ENCODE assay signal across 1 cellular context in the genomic region with DNA sequence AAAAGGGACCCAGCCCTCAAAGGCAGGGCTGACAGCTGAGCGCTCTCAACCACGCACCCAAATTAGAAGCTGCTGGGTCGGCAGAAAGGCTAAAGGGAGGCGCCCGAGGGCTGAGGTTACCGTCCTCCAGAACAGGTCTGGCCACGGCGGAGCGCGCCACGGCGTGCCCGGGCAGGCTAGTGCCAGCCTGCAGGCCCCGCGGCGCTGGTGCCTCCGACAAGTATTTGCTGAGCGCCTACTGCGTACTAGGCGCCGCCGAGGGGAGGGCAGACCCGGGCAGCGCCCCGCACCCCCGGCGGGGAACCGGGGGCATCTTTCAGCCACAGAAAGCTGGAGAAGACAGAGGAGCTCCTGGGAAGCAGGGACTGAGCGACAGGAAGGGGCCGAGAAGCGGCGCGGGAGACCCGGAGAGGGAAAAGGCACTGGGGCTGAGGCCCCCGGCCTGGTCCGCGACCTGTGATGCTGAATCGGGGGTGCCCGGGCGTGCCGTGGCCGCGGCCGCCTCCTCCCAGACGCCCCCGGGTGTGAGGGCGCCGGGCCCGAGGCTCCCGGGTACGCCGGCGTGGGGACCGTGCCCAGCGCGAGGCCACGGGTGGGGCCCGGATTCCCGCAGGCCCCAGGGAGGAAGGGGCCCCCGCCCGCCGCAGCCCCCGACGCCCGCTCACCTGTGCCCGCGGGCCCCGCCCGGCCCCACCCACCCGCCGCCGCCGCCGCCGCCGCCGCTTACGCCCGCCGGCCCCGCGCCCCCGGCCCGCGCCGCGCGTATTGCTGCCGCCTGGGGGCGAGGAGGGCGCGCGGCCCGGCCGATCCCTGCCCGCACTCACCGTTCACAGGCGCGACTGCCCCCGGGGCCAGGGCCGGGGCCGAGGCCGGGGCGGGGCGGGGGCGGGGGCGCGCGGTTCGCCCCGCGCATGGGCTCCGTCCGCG.
TF ChIP-seq lines count a peak whose summit lies in the region.

No MANE protein-coding gene starts in this region.

TF ChIP-seq in K562, 482 proteins besides CTCF, POLR2A, EP300 and RAD21 (continued from another document):
- TF ChIP-seq, protein P1, sequence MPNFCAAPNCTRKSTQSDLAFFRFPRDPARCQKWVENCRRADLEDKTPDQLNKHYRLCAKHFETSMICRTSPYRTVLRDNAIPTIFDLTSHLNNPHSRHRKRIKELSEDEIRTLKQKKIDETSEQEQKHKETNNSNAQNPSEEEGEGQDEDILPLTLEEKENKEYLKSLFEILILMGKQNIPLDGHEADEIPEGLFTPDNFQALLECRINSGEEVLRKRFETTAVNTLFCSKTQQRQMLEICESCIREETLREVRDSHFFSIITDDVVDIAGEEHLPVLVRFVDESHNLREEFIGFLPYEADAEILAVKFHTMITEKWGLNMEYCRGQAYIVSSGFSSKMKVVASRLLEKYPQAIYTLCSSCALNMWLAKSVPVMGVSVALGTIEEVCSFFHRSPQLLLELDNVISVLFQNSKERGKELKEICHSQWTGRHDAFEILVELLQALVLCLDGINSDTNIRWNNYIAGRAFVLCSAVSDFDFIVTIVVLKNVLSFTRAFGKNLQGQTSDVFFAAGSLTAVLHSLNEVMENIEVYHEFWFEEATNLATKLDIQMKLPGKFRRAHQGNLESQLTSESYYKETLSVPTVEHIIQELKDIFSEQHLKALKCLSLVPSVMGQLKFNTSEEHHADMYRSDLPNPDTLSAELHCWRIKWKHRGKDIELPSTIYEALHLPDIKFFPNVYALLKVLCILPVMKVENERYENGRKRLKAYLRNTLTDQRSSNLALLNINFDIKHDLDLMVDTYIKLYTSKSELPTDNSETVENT (CRISPR knock-in tag; IDR thresholded peaks at IDR 0.05): 0 out of 2 replicates have a peak, but pooled peaks have one; percentile 10
- TF ChIP-seq ARNT (IDR thresholded peaks at IDR 0.05) (no peak), TOE1 (IDR thresholded peaks at IDR 0.05; ENCODE audit: borderline replicate concordance) (no peak), TOE1 (CRISPR knock-in tag; IDR thresholded peaks at IDR 0.05; ENCODE audit: borderline replicate concordance, low read depth) (no peak), GTF2A2 (tag; IDR thresholded peaks at IDR 0.05) (no peak), POLR2AphosphoS2 (IDR thresholded peaks at IDR 0.05; ENCODE audit: low read length) (no peak), FOXK2 (conservative IDR thresholded peaks at IDR 0.05 in 1 of 2, IDR thresholded peaks at IDR 0.05 in 1 of 2; ENCODE audit: low read depth in 2 of 2) (no peak), RBBP5 (IDR thresholded peaks at IDR 0.05; ENCODE audit: borderline replicate concordance, insufficient read depth, low read length, poor library complexity, severe bottlenecking) (peak; percentile 14), ETS2 (tag; IDR thresholded peaks at IDR 0.05; ENCODE audit: borderline replicate concordance, poor library complexity, severe bottlenecking) (no peak), CAMTA2 (CRISPR knock-in tag; conservative IDR thresholded peaks at IDR 0.05) (0 out of 2 replicates have a peak, but pooled peaks have one; percentile 58), ZBTB1 (CRISPR knock-in tag; IDR thresholded peaks at IDR 0.05; ENCODE audit: borderline replicate concordance, low read depth) (peak; percentile 63; the same call in 1 of the 2 replicates), FIP1L1 (IDR thresholded peaks at IDR 0.05; ENCODE audit: low read depth, low read length, poor library complexity, severe bottlenecking) (peak; percentile 37), ZNF354B (CRISPR knock-in tag; IDR thresholded peaks at IDR 0.05) (no peak), JUNB (CRISPR knock-in tag; conservative IDR thresholded peaks at IDR 0.05) (no peak), CCNT2 (IDR thresholded peaks at IDR 0.05; ENCODE audit: borderline replicate concordance, extremely low read depth, insufficient read length, low read depth, low read length) (peak; percentile 33), SIN3A (IDR thresholded peaks at IDR 0.05; ENCODE audit: borderline replicate concordance in 2 of 2, control insufficient read depth in 1 of 2, low read depth in 2 of 2, low read length in 2 of 2) (peak in 1 of 2 experiments; percentile 31; a peak in 1 of 4 replicates), CHD2 (IDR thresholded peaks at IDR 0.05; ENCODE audit: low read depth, low read length) (no peak)
- TF ChIP-seq, protein P2, sequence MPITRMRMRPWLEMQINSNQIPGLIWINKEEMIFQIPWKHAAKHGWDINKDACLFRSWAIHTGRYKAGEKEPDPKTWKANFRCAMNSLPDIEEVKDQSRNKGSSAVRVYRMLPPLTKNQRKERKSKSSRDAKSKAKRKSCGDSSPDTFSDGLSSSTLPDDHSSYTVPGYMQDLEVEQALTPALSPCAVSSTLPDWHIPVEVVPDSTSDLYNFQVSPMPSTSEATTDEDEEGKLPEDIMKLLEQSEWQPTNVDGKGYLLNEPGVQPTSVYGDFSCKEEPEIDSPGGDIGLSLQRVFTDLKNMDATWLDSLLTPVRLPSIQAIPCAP (CRISPR knock-in tag; IDR thresholded peaks at IDR 0.05; ENCODE audit: borderline replicate concordance): no peak
- TF ChIP-seq, protein P3, sequence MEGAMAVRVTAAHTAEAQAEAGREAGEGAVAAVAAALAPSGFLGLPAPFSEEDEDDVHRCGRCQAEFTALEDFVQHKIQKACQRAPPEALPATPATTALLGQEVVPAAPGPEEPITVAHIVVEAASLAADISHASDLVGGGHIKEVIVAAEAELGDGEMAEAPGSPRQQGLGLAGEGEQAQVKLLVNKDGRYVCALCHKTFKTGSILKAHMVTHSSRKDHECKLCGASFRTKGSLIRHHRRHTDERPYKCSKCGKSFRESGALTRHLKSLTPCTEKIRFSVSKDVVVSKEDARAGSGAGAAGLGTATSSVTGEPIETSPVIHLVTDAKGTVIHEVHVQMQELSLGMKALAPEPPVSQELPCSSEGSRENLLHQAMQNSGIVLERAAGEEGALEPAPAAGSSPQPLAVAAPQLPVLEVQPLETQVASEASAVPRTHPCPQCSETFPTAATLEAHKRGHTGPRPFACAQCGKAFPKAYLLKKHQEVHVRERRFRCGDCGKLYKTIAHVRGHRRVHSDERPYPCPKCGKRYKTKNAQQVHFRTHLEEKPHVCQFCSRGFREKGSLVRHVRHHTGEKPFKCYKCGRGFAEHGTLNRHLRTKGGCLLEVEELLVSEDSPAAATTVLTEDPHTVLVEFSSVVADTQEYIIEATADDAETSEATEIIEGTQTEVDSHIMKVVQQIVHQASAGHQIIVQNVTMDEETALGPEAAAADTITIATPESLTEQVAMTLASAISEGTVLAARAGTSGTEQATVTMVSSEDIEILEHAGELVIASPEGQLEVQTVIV (CRISPR knock-in tag; IDR thresholded peaks at IDR 0.05; ENCODE audit: borderline replicate concordance): no peak
- TF ChIP-seq, protein P4, sequence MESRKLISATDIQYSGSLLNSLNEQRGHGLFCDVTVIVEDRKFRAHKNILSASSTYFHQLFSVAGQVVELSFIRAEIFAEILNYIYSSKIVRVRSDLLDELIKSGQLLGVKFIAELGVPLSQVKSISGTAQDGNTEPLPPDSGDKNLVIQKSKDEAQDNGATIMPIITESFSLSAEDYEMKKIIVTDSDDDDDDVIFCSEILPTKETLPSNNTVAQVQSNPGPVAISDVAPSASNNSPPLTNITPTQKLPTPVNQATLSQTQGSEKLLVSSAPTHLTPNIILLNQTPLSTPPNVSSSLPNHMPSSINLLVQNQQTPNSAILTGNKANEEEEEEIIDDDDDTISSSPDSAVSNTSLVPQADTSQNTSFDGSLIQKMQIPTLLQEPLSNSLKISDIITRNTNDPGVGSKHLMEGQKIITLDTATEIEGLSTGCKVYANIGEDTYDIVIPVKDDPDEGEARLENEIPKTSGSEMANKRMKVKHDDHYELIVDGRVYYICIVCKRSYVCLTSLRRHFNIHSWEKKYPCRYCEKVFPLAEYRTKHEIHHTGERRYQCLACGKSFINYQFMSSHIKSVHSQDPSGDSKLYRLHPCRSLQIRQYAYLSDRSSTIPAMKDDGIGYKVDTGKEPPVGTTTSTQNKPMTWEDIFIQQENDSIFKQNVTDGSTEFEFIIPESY (CRISPR knock-in tag; IDR thresholded peaks at IDR 0.05): no peak
- TF ChIP-seq, protein P5, sequence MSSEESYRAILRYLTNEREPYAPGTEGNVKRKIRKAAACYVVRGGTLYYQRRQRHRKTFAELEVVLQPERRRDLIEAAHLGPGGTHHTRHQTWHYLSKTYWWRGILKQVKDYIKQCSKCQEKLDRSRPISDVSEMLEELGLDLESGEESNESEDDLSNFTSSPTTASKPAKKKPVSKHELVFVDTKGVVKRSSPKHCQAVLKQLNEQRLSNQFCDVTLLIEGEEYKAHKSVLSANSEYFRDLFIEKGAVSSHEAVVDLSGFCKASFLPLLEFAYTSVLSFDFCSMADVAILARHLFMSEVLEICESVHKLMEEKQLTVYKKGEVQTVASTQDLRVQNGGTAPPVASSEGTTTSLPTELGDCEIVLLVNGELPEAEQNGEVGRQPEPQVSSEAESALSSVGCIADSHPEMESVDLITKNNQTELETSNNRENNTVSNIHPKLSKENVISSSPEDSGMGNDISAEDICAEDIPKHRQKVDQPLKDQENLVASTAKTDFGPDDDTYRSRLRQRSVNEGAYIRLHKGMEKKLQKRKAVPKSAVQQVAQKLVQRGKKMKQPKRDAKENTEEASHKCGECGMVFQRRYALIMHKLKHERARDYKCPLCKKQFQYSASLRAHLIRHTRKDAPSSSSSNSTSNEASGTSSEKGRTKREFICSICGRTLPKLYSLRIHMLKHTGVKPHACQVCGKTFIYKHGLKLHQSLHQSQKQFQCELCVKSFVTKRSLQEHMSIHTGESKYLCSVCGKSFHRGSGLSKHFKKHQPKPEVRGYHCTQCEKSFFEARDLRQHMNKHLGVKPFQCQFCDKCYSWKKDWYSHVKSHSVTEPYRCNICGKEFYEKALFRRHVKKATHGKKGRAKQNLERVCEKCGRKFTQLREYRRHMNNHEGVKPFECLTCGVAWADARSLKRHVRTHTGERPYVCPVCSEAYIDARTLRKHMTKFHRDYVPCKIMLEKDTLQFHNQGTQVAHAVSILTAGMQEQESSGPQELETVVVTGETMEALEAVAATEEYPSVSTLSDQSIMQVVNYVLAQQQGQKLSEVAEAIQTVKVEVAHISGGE (CRISPR knock-in tag; IDR thresholded peaks at IDR 0.05): 0 out of 6 replicates have a peak, but pooled peaks of 1 of the 3 experiments have one; percentile 4
- TF ChIP-seq, protein P6, sequence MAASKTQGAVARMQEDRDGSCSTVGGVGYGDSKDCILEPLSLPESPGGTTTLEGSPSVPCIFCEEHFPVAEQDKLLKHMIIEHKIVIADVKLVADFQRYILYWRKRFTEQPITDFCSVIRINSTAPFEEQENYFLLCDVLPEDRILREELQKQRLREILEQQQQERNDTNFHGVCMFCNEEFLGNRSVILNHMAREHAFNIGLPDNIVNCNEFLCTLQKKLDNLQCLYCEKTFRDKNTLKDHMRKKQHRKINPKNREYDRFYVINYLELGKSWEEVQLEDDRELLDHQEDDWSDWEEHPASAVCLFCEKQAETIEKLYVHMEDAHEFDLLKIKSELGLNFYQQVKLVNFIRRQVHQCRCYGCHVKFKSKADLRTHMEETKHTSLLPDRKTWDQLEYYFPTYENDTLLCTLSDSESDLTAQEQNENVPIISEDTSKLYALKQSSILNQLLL (CRISPR knock-in tag; IDR thresholded peaks at IDR 0.05; ENCODE audit: borderline replicate concordance): no peak
- TF ChIP-seq, protein P7, sequence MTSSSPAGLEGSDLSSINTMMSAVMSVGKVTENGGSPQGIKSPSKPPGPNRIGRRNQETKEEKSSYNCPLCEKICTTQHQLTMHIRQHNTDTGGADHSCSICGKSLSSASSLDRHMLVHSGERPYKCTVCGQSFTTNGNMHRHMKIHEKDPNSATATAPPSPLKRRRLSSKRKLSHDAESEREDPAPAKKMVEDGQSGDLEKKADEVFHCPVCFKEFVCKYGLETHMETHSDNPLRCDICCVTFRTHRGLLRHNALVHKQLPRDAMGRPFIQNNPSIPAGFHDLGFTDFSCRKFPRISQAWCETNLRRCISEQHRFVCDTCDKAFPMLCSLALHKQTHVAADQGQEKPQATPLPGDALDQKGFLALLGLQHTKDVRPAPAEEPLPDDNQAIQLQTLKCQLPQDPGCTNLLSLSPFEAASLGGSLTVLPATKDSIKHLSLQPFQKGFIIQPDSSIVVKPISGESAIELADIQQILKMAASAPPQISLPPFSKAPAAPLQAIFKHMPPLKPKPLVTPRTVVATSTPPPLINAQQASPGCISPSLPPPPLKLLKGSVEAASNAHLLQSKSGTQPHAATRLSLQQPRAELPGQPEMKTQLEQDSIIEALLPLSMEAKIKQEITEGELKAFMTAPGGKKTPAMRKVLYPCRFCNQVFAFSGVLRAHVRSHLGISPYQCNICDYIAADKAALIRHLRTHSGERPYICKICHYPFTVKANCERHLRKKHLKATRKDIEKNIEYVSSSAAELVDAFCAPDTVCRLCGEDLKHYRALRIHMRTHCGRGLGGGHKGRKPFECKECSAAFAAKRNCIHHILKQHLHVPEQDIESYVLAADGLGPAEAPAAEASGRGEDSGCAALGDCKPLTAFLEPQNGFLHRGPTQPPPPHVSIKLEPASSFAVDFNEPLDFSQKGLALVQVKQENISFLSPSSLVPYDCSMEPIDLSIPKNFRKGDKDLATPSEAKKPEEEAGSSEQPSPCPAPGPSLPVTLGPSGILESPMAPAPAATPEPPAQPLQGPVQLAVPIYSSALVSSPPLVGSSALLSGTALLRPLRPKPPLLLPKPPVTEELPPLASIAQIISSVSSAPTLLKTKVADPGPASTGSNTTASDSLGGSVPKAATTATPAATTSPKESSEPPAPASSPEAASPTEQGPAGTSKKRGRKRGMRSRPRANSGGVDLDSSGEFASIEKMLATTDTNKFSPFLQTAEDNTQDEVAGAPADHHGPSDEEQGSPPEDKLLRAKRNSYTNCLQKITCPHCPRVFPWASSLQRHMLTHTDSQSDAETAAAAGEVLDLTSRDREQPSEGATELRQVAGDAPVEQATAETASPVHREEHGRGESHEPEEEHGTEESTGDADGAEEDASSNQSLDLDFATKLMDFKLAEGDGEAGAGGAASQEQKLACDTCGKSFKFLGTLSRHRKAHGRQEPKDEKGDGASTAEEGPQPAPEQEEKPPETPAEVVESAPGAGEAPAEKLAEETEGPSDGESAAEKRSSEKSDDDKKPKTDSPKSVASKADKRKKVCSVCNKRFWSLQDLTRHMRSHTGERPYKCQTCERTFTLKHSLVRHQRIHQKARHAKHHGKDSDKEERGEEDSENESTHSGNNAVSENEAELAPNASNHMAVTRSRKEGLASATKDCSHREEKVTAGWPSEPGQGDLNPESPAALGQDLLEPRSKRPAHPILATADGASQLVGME (CRISPR knock-in tag; IDR thresholded peaks at IDR 0.05): no peak
